ENCODE assay signal across 13 cellular contexts in genomic region chr11:4991066-4991465, GRCh38. TPM values are rescaled to one million over a fixed set of nuclear protein-coding genes. Genes with fewer than 3 reads are reported as not detected.
A peak's percentile ranks its signal among the peaks of the same experiment; 100 is the strongest.
DNase-seq lines count a peak whose midpoint lies in the region; TF ChIP-seq lines count a peak whose summit lies in the region.
"Had no signal": no experiment of that assay in that cellular context is flagged by ENCODE, and none has a peak within 500 bp of the region (broad histone marks: within the 10 kb centered on the region; RNA-seq: fewer than 3 reads in every experiment).

No MANE protein-coding gene starts in this region.

- DNase-seq in DMS53 (lab: John Stamatoyannopoulos, UW) (peak; percentile 52), DMS53 treated with DMSO at 0.1 percent for 48 hours (lab: John Stamatoyannopoulos, UW; ENCODE audit: unreplicated experiment) (no peak), NCI-H146 treated with DMSO at 0.1 percent for 48 hours (lab: John Stamatoyannopoulos, UW; ENCODE audit: unreplicated experiment) (peak; percentile 1), mammary epithelial cell (no peak), retinal pigment epithelial cell (ENCODE audit: low read depth) (no peak), mesothelial cell of epicardium (ENCODE audit: low spot score in 2 of 2, unreplicated experiment in 2 of 2) (no peak), NCI-H1092 treated with DMSO at 0.1 percent for 48 hours (lab: John Stamatoyannopoulos, UW) (no peak)
- no peak for DNase-seq in activated CD8-positive, alpha-beta memory T cell treated with anti-CD3 and anti-CD28 coated beads, Interleukin-2, amount 50 U/mL, for 48 hours
- DNase-seq: 8988T; stimulated activated CD4-positive, alpha-beta T cell treated with anti-CD3 and anti-CD28 coated beads, Interleukin-15, amount 100 ng/mL, for 24 hours; stimulated activated naive CD8-positive, alpha-beta T cell treated with anti-CD3 and anti-CD28 coated beads, Interleukin-15, Interleukin-2, amounts not matched to agents 100 U/mL and 50 U/mL, for 24 hours had no signal

- no peak overlapping the region for H3K27ac ChIP-seq in mammary epithelial cell (ENCODE audit: insufficient read depth, low read depth, low read length)

- dilution Hi-C loops in mammary epithelial cell (cut with HindIII; ENCODE audit: low sequenced_read_pairs), result no loop called here

- intact Hi-C loops in mammary epithelial cell (cut with micrococcal nuclease), result no loop called here

- H3K4me1 Mint-ChIP-seq in mesothelial cell of epicardium, result no peaks in the 10 kb centered on the region

- no peak overlapping the region for H3K27ac Mint-ChIP-seq in mesothelial cell of epicardium

- 17% methylated on average over 1 of the region's 1 CpG for WGBS in mammary epithelial cell (ENCODE audit: low coverage, missing lambda C conversion rate)

- no peaks in the 10 kb centered on the region for H4K20me1 ChIP-seq in mammary epithelial cell (ENCODE audit: insufficient read depth, low read length)

- H3K79me2 ChIP-seq in mammary epithelial cell (ENCODE audit: insufficient read depth, low read length), result no peaks in the 10 kb centered on the region

- TF ChIP-seq CTCF in mammary epithelial cell (conservative IDR thresholded peaks at IDR 0.05 in 1 of 2, IDR thresholded peaks at IDR 0.05 in 1 of 2; ENCODE audit: extremely low read depth in 1 of 2, insufficient read depth in 1 of 2, low read depth in 1 of 2, low read length in 2 of 2) (peak; percentile 18 to 44), retinal pigment epithelial cell (conservative IDR thresholded peaks at IDR 0.05; ENCODE audit: low read depth, low read length) (peak; percentile 54), mesothelial cell of epicardium (IDR thresholded peaks at IDR 0.05; ENCODE audit: unreplicated experiment) (no peak)

- no peak overlapping the region for H3K4me3 Mint-ChIP-seq in mesothelial cell of epicardium
- H3K4me3 Mint-ChIP-seq: neural crest cell had no signal

- no peak overlapping the region for H3K9ac ChIP-seq in mammary epithelial cell (ENCODE audit: insufficient read depth, low read length)

- H3K27me3 ChIP-seq in mammary epithelial cell (ENCODE audit: insufficient read depth, low read length), result no peaks in the 10 kb centered on the region

- peaks cover 15% of the 10 kb centered on the region for H3K27me3 Mint-ChIP-seq in mesothelial cell of epicardium (ENCODE audit: low read depth)

- H3K9me3 ChIP-seq in mammary epithelial cell (replicated peaks; ENCODE audit: insufficient read depth, low read length), result no peaks in the 10 kb centered on the region

- H3K9me3 Mint-ChIP-seq in mesothelial cell of epicardium, result no peaks in the 10 kb centered on the region
- H3K9me3 Mint-ChIP-seq: neural crest cell had no signal

- H3K36me3 ChIP-seq in mammary epithelial cell (ENCODE audit: insufficient read depth, low read length), result no peaks in the 10 kb centered on the region

- no peaks in the 10 kb centered on the region for H3K4me1 ChIP-seq in mammary epithelial cell (ENCODE audit: insufficient read depth, low read length)

- H2AFZ ChIP-seq in mammary epithelial cell (ENCODE audit: low read depth, low read length), result no peak overlapping the region

- H3K4me3 ChIP-seq in mammary epithelial cell (replicated peaks in 1 of 3; ENCODE audit: insufficient read depth in 1 of 3, low read depth in 2 of 3, low read length in 3 of 3) (no peak overlapping the region), retinal pigment epithelial cell (ENCODE audit: low read length) (no peak overlapping the region)

- no TSS peak for BruUV-seq in mammary epithelial cell (replicated peaks; lab: Mats Ljungman, UMichigan)

- in situ Hi-C loops in mammary epithelial cell (cut with MboI; ENCODE audit: low sequenced_read_pairs in 2 of 2), result loop anchor here in 1 of 2 donors (25.0 kb wide), 1 partner anchor 804 kb away; no protein-coding TSS in a partner anchor

- CTCF ChIA-PET in mammary epithelial cell (lab: Charles Lee; ENCODE audit: low non-redundant PET), result interaction anchor here (0.7 kb wide), 1 partner anchor 132 kb away, joined by 4 read pairs; no protein-coding TSS in a partner anchor

- no peak overlapping the region for H3K4me2 ChIP-seq in mammary epithelial cell (ENCODE audit: insufficient read depth, low read depth, low read length)

- no peaks in the 10 kb centered on the region for H3K36me3 Mint-ChIP-seq in mesothelial cell of epicardium

RNA-seq across cellular contexts. Expression of gene OR51L1, which starts 3.6 kb away (rescaled TPM):
- total RNA-seq in mammary epithelial cell (not detected), mesothelial cell of epicardium (not detected in 3 replicates)
- polyA plus RNA-seq in mammary epithelial cell, result not detected
- not detected for polyA minus RNA-seq in mammary epithelial cell
- total RNA-seq: activated CD8-positive, alpha-beta memory T cell treated with anti-CD3 and anti-CD28 coated beads for 36 hours; neural crest cell had no signal

RNA-seq across cellular contexts. Expression of gene OR51A2, which starts 35.6 kb away (rescaled TPM):
- total RNA-seq in mammary epithelial cell (not detected), mesothelial cell of epicardium (not detected in 3 replicates)
- not detected for polyA plus RNA-seq in mammary epithelial cell
- not detected for polyA minus RNA-seq in mammary epithelial cell
- total RNA-seq: activated CD8-positive, alpha-beta memory T cell treated with anti-CD3 and anti-CD28 coated beads for 36 hours; neural crest cell had no signal

RNA-seq across cellular contexts. Expression of gene OR51A4, which starts 43.7 kb away (rescaled TPM):
- total RNA-seq in mammary epithelial cell (not detected), mesothelial cell of epicardium (not detected in 3 replicates)
- not detected for polyA plus RNA-seq in mammary epithelial cell
- not detected for polyA minus RNA-seq in mammary epithelial cell
- total RNA-seq: activated CD8-positive, alpha-beta memory T cell treated with anti-CD3 and anti-CD28 coated beads for 36 hours; neural crest cell had no signal

RNA-seq across cellular contexts. Expression of gene OR52J3, which starts 55.3 kb away (rescaled TPM):
- total RNA-seq in mammary epithelial cell, result not detected
- not detected for polyA plus RNA-seq in mammary epithelial cell
- not detected for polyA minus RNA-seq in mammary epithelial cell
- not detected in 3 replicates for total RNA-seq in mesothelial cell of epicardium
- total RNA-seq: activated CD8-positive, alpha-beta memory T cell treated with anti-CD3 and anti-CD28 coated beads for 36 hours; neural crest cell had no signal

Comparison
In these comparisons a context has a peak if more than half of its experiments do, and no peak if none do; other contexts are left out.
1. DNase-seq: peak in DMS53 (single experiment) and NCI-H146 treated with DMSO at 0.1 percent for 48 hours (single experiment); none in DMS53 treated with DMSO at 0.1 percent for 48 hours (single experiment), mammary epithelial cell (single experiment), retinal pigment epithelial cell (single experiment), activated CD8-positive, alpha-beta memory T cell treated with anti-CD3 and anti-CD28 coated beads, Interleukin-2, amount 50 U/mL, for 48 hours (single experiment), mesothelial cell of epicardium (0 of 2) and NCI-H1092 treated with DMSO at 0.1 percent for 48 hours (single experiment).